7 cellular contexts compared by ENCODE assay signal in the genomic region with DNA sequence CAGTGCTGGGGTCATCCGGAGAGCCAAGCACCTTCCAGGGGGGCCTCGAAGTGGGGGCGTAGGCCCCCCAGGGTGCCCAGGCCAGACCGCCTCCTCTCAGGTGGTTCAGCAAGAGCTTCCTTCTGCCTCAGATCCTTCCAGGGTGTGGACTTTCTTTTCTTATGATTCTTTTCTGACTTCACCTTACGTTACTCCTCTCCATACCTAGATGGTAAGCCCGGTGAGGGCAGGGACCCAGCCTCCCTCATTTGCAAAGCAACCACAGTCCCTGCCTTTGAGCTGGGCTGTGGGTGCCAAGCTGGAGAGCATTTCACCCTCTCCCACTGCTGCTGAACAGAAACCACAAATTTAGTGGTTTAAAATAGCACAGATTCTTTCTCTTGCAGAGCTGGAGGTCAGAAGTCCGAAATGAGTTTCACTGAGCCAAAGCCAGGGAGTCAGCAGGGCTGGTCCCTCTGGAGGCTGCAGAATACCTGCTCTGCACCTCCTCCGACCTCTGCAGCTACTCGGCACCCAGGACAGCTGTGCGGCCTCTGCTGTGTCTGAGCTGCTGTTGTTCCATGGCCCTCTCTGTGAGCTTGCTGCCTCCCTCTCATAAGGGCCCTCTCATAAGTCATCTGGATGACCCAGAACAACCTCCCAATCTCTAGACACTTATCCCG.
DNase-seq lines count a peak whose midpoint lies in the region; ATAC-seq, FAIRE-seq and TF ChIP-seq lines count a peak whose summit lies in the region.
"Not testable (repeated sequence)": the region's sequence is repeated elsewhere in the genome, so short reads cannot be mapped to it uniquely, and the experiment has no call there.

No MANE protein-coding gene starts in this region.

- not testable (repeated sequence) for H4K5ac ChIP-seq in IMR-90 (ENCODE audit: low read depth, low read length)

- H3K9ac ChIP-seq in IMR-90 (ENCODE audit: low read depth, low read length); endodermal cell (ENCODE audit: extremely low read depth, low read length, poor library complexity, severe bottlenecking): not testable (repeated sequence)

- CTCF ChIA-PET in A549 (lab: Yijun Ruan, JAX); IMR-90 (lab: Yijun Ruan, JAX): not testable (repeated sequence)

- not testable (repeated sequence) for H3K4me1 ChIP-seq in A549; IMR-90 (ENCODE audit: control insufficient read depth, insufficient read depth, low read length); endodermal cell (ENCODE audit: control insufficient read depth, insufficient read depth, low read length); lower lobe of right lung

- H3K4me3 Mint-ChIP-seq in activated CD4-positive, alpha-beta T cell treated with anti-CD3 and anti-CD28 coated beads, Interleukin-2, amount 10 ng/mL, durations not matched to agents 24 days and 14 days; endodermal cell; stimulated activated memory B cell treated with anti-CD40 and anti-IgM and Interleukin-4, amounts not matched to agents 10 μg/mL and 1 μg/mL and 100 μg/mL, for 72 hours: not testable (repeated sequence)

- in situ Hi-C loops in IMR-90 (cut with MboI; ENCODE audit: low sequenced_read_pairs): not testable (repeated sequence)

- TF ChIP-seq RAD21 in A549 (conservative IDR thresholded peaks at IDR 0.05 in 1 of 2, IDR thresholded peaks at IDR 0.05 in 1 of 2); IMR-90 (IDR thresholded peaks at IDR 0.05; ENCODE audit: low read length): not testable (repeated sequence)

- not testable (repeated sequence) for H2BK120ac ChIP-seq in IMR-90 (ENCODE audit: low read depth, low read length)

- FAIRE-seq in A549 (lab: Jason Lieb, UNC): not testable (repeated sequence)

- BruUV-seq in IMR-90 (replicated peaks; lab: Mats Ljungman, UMichigan): not testable (repeated sequence)

- not testable (repeated sequence) for H2BK5ac ChIP-seq in IMR-90 (ENCODE audit: low read depth, low read length, poor library complexity, severe bottlenecking)

- H3K9me1 ChIP-seq in IMR-90 (ENCODE audit: insufficient read depth, low read length): not testable (repeated sequence)

- not testable (repeated sequence) for H3K14ac ChIP-seq in IMR-90 (replicated peaks; ENCODE audit: low read depth, low read length)

- not testable (repeated sequence) for H3K4me2 ChIP-seq in A549; IMR-90 (ENCODE audit: low read depth, low read length)

- H3K4ac ChIP-seq in IMR-90 (ENCODE audit: low read depth, low read length): not testable (repeated sequence)

- H2AK9ac ChIP-seq in IMR-90 (replicated peaks; ENCODE audit: low read depth, low read length, poor library complexity): not testable (repeated sequence)

- not testable (repeated sequence) for H3K27ac Mint-ChIP-seq in activated CD4-positive, alpha-beta T cell treated with anti-CD3 and anti-CD28 coated beads, Interleukin-2, amount 10 ng/mL, durations not matched to agents 24 days and 14 days; endodermal cell; stimulated activated memory B cell treated with anti-CD40 and anti-IgM and Interleukin-4, amounts not matched to agents 10 μg/mL and 1 μg/mL and 100 μg/mL, for 72 hours

- TF ChIP-seq CTCF in A549 (IDR thresholded peaks at IDR 0.05); IMR-90 (conservative IDR thresholded peaks at IDR 0.05; ENCODE audit: low read depth, low read length); endodermal cell (conservative IDR thresholded peaks at IDR 0.05); lower lobe of right lung (IDR thresholded peaks at IDR 0.05): not testable (repeated sequence)

- intact Hi-C loops in IMR-90 (cut with micrococcal nuclease); activated CD4-positive, alpha-beta T cell treated with anti-CD3 and anti-CD28 coated beads, Interleukin-2, amount 10 ng/mL, durations not matched to agents 24 days and 14 days (cut with micrococcal nuclease); lower lobe of right lung (cut with DNase I): not testable (repeated sequence)

- H4K20me1 ChIP-seq in IMR-90 (ENCODE audit: insufficient read depth, low read length): not testable (repeated sequence)

- H3K36me3 ChIP-seq in IMR-90 (ENCODE audit: control insufficient read depth, insufficient read depth, low read length); endodermal cell (ENCODE audit: control insufficient read depth, insufficient read depth, low read length); lower lobe of right lung: not testable (repeated sequence)

- 48% methylated on average over 9 of the region's 11 CpGs for WGBS in A549 (ENCODE audit: missing lambda C conversion rate)
- WGBS in IMR-90 (ENCODE audit: extremely low coverage in 2 of 2, insufficient read length in 1 of 2), 2 experiments: no CpG with 5 or more reads among the region's 11 CpGs
- 57 to 76% methylated on average over 1 to 5 of the region's 11 CpGs for whole genome bisulfite sequencing in endodermal cell (ENCODE audit: insufficient coverage in 1 of 2, insufficient read length in 1 of 2), 2 experiments

- not testable (repeated sequence) for H4K8ac ChIP-seq in IMR-90 (ENCODE audit: low read depth in 2 of 2, low read length in 2 of 2)

- H2BK15ac ChIP-seq in IMR-90 (ENCODE audit: low read depth, low read length): not testable (repeated sequence)

- H3K4me1 Mint-ChIP-seq in activated CD4-positive, alpha-beta T cell treated with anti-CD3 and anti-CD28 coated beads, Interleukin-2, amount 10 ng/mL, durations not matched to agents 24 days and 14 days; endodermal cell; stimulated activated memory B cell treated with anti-CD40 and anti-IgM and Interleukin-4, amounts not matched to agents 10 μg/mL and 1 μg/mL and 100 μg/mL, for 72 hours: not testable (repeated sequence)

- not testable (repeated sequence) for H3K9me3 ChIP-seq in A549; IMR-90 (ENCODE audit: control insufficient read depth, insufficient read depth, low read length); endodermal cell (ENCODE audit: control insufficient read depth, low read length); lower lobe of right lung

- POLR2A ChIA-PET in A549 (lab: Yijun Ruan, JAX); IMR-90 (lab: Charles Lee; ENCODE audit: unreplicated experiment): not testable (repeated sequence)

- not testable (repeated sequence) for H4K91ac ChIP-seq in IMR-90 (ENCODE audit: insufficient read depth, low read depth, low read length)

- not testable (repeated sequence) for H3K56ac ChIP-seq in IMR-90 (ENCODE audit: extremely low read depth, insufficient read depth, low read length)

- H3K27me3 ChIP-seq in IMR-90 (ENCODE audit: control insufficient read depth, insufficient read depth, low read length); endodermal cell (ENCODE audit: control insufficient read depth, insufficient read depth, low read length, poor library complexity, severe bottlenecking); lower lobe of right lung (ENCODE audit: low read depth): not testable (repeated sequence)

- H3K36me3 Mint-ChIP-seq in activated CD4-positive, alpha-beta T cell treated with anti-CD3 and anti-CD28 coated beads, Interleukin-2, amount 10 ng/mL, durations not matched to agents 24 days and 14 days (ENCODE audit: low read depth); endodermal cell (ENCODE audit: low read depth); stimulated activated memory B cell treated with anti-CD40 and anti-IgM and Interleukin-4, amounts not matched to agents 10 μg/mL and 1 μg/mL and 100 μg/mL, for 72 hours: not testable (repeated sequence)

- DNase-seq in A549 (ENCODE audit: low read depth in 1 of 2, low spot score in 1 of 2); IMR-90; lower lobe of right lung: not testable (repeated sequence)
- DNase-seq in activated CD4-positive, alpha-beta T cell treated with anti-CD3 and anti-CD28 coated beads, Interleukin-2, amount 10 ng/mL, durations not matched to agents 24 days and 14 days: peak; percentile 50
- DNase-seq in endodermal cell (peak; percentile 10), islet precursor cell (peak; percentile 7)

- not testable (repeated sequence) for H3K18ac ChIP-seq in IMR-90 (ENCODE audit: low read depth, low read length)

- ATAC-seq in A549 (peak; percentile 8 to 49; a peak in 3 of 6 replicates), IMR-90 (ENCODE audit: low read depth) (peak; percentile 17; the same call in 1 of the 2 replicates), lower lobe of right lung (peak; percentile 12 to 23)
- ATAC-seq in stimulated activated memory B cell treated with anti-CD40 and anti-IgM and Interleukin-4, amounts not matched to agents 10 μg/mL and 1 μg/mL and 100 μg/mL, for 72 hours: peak; percentile 53

- H3K27ac ChIP-seq in A549; IMR-90 (ENCODE audit: insufficient read depth, low read length); endodermal cell (ENCODE audit: low read depth, low read length); lower lobe of right lung: not testable (repeated sequence)

- not testable (repeated sequence) for H3K9me3 Mint-ChIP-seq in activated CD4-positive, alpha-beta T cell treated with anti-CD3 and anti-CD28 coated beads, Interleukin-2, amount 10 ng/mL, durations not matched to agents 24 days and 14 days; endodermal cell; stimulated activated memory B cell treated with anti-CD40 and anti-IgM and Interleukin-4, amounts not matched to agents 10 μg/mL and 1 μg/mL and 100 μg/mL, for 72 hours

- H3K79me1 ChIP-seq in IMR-90 (ENCODE audit: low read depth in 1 of 2, low read length in 2 of 2): not testable (repeated sequence)

- not testable (repeated sequence) for H3K4me3 ChIP-seq in A549; IMR-90 (ENCODE audit: insufficient read depth, low read depth, low read length); endodermal cell (ENCODE audit: low read length); lower lobe of right lung

- not testable (repeated sequence) for H2AK5ac ChIP-seq in IMR-90 (ENCODE audit: low read depth, low read length)

- dilution Hi-C loops in IMR-90 (cut with HindIII; ENCODE audit: low sequenced_read_pairs, unreplicated experiment): not testable (repeated sequence)

- not testable (repeated sequence) for H3K23ac ChIP-seq in IMR-90 (ENCODE audit: low read depth, low read length)

- TF ChIP-seq POLR2A in A549 (IDR thresholded peaks at IDR 0.05; ENCODE audit: low read length); IMR-90 (IDR thresholded peaks at IDR 0.05; ENCODE audit: low read depth, low read length): not testable (repeated sequence)

- not testable (repeated sequence) for H2BK20ac ChIP-seq in IMR-90 (ENCODE audit: low read depth, low read length)

- TF ChIP-seq EP300 in A549 (IDR thresholded peaks at IDR 0.05): not testable (repeated sequence)

- H2AFZ ChIP-seq in IMR-90 (replicated peaks; ENCODE audit: low read length, poor library complexity): not testable (repeated sequence)

- H3K27me3 Mint-ChIP-seq in activated CD4-positive, alpha-beta T cell treated with anti-CD3 and anti-CD28 coated beads, Interleukin-2, amount 10 ng/mL, durations not matched to agents 24 days and 14 days; stimulated activated memory B cell treated with anti-CD40 and anti-IgM and Interleukin-4, amounts not matched to agents 10 μg/mL and 1 μg/mL and 100 μg/mL, for 72 hours: not testable (repeated sequence)
- H3K27me3 Mint-ChIP-seq in endodermal cell (ENCODE audit: insufficient read depth): peaks cover 11% of the 10 kb centered on the region
